ENCODE assay signal across 28 cellular contexts in the genomic region with DNA sequence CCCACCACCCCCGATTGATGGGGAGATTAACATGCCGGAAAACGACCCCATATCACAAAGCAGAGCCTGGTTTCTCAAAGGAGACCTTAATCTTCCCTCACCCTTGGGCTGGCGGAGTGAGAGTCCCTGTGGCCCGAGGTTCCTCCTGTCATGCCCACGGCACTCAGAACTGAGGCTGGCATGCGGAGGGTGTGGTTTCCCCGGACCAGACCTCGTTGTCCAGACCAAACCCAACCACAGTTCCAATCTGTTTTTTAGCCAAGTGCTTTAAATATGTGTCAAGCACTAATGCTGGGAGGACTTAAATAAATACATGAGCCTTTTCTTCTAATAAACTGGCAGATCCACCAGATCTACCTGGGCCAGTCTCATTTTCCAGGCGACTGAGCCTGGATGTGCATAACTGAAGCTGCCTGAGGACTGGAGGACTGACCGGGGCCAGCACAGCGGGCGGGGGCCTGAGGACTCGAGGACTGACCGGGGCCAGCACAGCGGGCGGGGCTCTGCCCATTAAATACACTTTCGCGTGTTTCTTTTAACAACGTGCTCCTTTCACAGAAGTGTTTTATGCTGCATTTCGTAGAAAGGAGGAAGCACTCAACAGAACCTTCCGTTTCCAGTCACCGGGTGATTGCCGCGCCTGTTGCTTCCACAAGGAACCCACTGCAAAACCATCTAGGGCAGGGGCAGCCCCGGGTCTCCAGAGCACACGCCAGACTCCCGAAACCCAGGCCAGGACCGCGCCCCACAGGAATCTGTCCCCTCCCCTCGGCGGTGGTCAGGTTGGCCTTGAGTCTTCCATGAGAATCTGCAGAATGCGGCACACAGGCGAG.
DNase-seq lines count a peak whose midpoint lies in the region; TF ChIP-seq lines count a peak whose summit lies in the region.
"Had no signal": no experiment of that assay in that cellular context is flagged by ENCODE, and none has a peak within 500 bp of the region (broad histone marks: within the 10 kb centered on the region; RNA-seq: fewer than 3 reads in every experiment).

No MANE protein-coding gene starts in this region.

- H3K4me1 ChIP-seq in thyroid gland = no peaks in the 10 kb centered on the region
- H3K4me1 ChIP-seq: A549, body of pancreas, gastrocnemius medialis, right lobe of liver had no signal

- H3K36me3 Mint-ChIP-seq in activated CD4-positive, alpha-beta memory T cell treated with anti-CD3 and anti-CD28 coated beads for 36 hours = no peaks in the 10 kb centered on the region
- H3K36me3 Mint-ChIP-seq in activated CD4-positive, alpha-beta memory T cell treated with anti-CD3 and anti-CD28 coated beads, Interleukin-2, amount 10 ng/mL, durations not matched to agents 7 days and 5 days (ENCODE audit: low read depth) = no peaks in the 10 kb centered on the region
- H3K36me3 Mint-ChIP-seq in activated naive CD4-positive, alpha-beta T cell treated with anti-CD3 and anti-CD28 coated beads, Interleukin-2, amount 10 ng/mL, durations not matched to agents 7 days and 5 days = no peaks in the 10 kb centered on the region
- H3K36me3 Mint-ChIP-seq: immature natural killer cell had no signal

- no peaks in the 10 kb centered on the region for H3K9me3 Mint-ChIP-seq in activated CD4-positive, alpha-beta memory T cell treated with anti-CD3 and anti-CD28 coated beads for 36 hours
- peaks cover 20% of the 10 kb centered on the region for H3K9me3 Mint-ChIP-seq in activated CD4-positive, alpha-beta memory T cell treated with anti-CD3 and anti-CD28 coated beads, Interleukin-2, amount 10 ng/mL, durations not matched to agents 7 days and 5 days
- peaks cover 12% of the 10 kb centered on the region for H3K9me3 Mint-ChIP-seq in activated naive CD4-positive, alpha-beta T cell treated with anti-CD3 and anti-CD28 coated beads, Interleukin-2, amount 10 ng/mL, durations not matched to agents 7 days and 5 days
- H3K9me3 Mint-ChIP-seq: effector memory CD8-positive, alpha-beta T cell; nephron; stimulated activated naive CD8-positive, alpha-beta T cell treated with anti-CD3 and anti-CD28 coated beads, Interleukin-15, amount 100 ng/mL, for 72 hours had no signal

- no peak overlapping the region for H3K27ac Mint-ChIP-seq in activated CD4-positive, alpha-beta memory T cell treated with anti-CD3 and anti-CD28 coated beads for 36 hours
- H3K27ac Mint-ChIP-seq in activated CD4-positive, alpha-beta memory T cell treated with anti-CD3 and anti-CD28 coated beads, Interleukin-2, amount 10 ng/mL, durations not matched to agents 7 days and 5 days = no peak overlapping the region
- no peak overlapping the region for H3K27ac Mint-ChIP-seq in activated naive CD4-positive, alpha-beta T cell treated with anti-CD3 and anti-CD28 coated beads, Interleukin-2, amount 10 ng/mL, durations not matched to agents 7 days and 5 days
- H3K27ac Mint-ChIP-seq: activated CD4-positive, alpha-beta T cell treated with anti-CD3 and anti-CD28 coated beads, Interleukin-2, amount 10 ng/mL, durations not matched to agents 24 days and 14 days; B cell; effector memory CD8-positive, alpha-beta T cell; immature natural killer cell; nephron had no signal

- DNase-seq in activated CD4-positive, alpha-beta memory T cell treated with anti-CD3 and anti-CD28 coated beads for 36 hours = peak; percentile 1
- no peak for DNase-seq in activated CD4-positive, alpha-beta memory T cell treated with anti-CD3 and anti-CD28 coated beads, Interleukin-2, amount 10 ng/mL, durations not matched to agents 7 days and 5 days
- DNase-seq in mesenteric fat pad (ENCODE audit: low spot score) = peak; percentile 74
- peak; percentile 9 to 37 for DNase-seq in thyroid gland
- DNase-seq in iPS-NIHi7 (ENCODE audit: extremely low spot score) = no peak
- no peak for DNase-seq in OCI-M2 (lab: John Stamatoyannopoulos, UW; ENCODE audit: unreplicated experiment)
- no peak for DNase-seq in activated naive CD4-positive, alpha-beta T cell treated with anti-CD3 and anti-CD28 coated beads, Interleukin-2, amount 10 ng/mL, durations not matched to agents 7 days and 5 days
- DNase-seq: activated CD4-positive, alpha-beta T cell treated with anti-CD3 and anti-CD28 coated beads, Interleukin-2, amount 10 ng/mL, durations not matched to agents 24 days and 14 days; activated gamma-delta T cell treated with Interleukin-2 at 50 U/mL for 16 hours; DMS153; effector memory CD8-positive, alpha-beta T cell; gastrocnemius medialis; GF-D8; immature natural killer cell; NCI-H1105 treated with DMSO at 0.1 percent for 48 hours; NCI-H2029 treated with DMSO at 0.1 percent for 48 hours; NCI-H226; NCI-H774; stimulated activated CD4-positive, alpha-beta T cell treated with anti-CD3 and anti-CD28 coated beads, Interleukin-15, amount 100 ng/mL, for 24 hours; stimulated activated naive CD8-positive, alpha-beta T cell treated with anti-CD3 and anti-CD28 coated beads, Interleukin-15, amount 100 ng/mL, for 72 hours had no signal

- no peaks in the 10 kb centered on the region for H3K27me3 Mint-ChIP-seq in activated CD4-positive, alpha-beta memory T cell treated with anti-CD3 and anti-CD28 coated beads for 36 hours
- H3K27me3 Mint-ChIP-seq in activated CD4-positive, alpha-beta memory T cell treated with anti-CD3 and anti-CD28 coated beads, Interleukin-2, amount 10 ng/mL, durations not matched to agents 7 days and 5 days = no peaks in the 10 kb centered on the region
- no peaks in the 10 kb centered on the region for H3K27me3 Mint-ChIP-seq in activated naive CD4-positive, alpha-beta T cell treated with anti-CD3 and anti-CD28 coated beads, Interleukin-2, amount 10 ng/mL, durations not matched to agents 7 days and 5 days
- H3K27me3 Mint-ChIP-seq: activated CD4-positive, alpha-beta T cell treated with anti-CD3 and anti-CD28 coated beads, Interleukin-2, amount 10 ng/mL, durations not matched to agents 24 days and 14 days; B cell had no signal

- POLR2A ChIA-PET in activated CD4-positive, alpha-beta memory T cell treated with anti-CD3 and anti-CD28 coated beads for 36 hours (lab: Charles Lee) = no interaction called here
- POLR2A ChIA-PET in activated CD4-positive, alpha-beta memory T cell treated with anti-CD3 and anti-CD28 coated beads, Interleukin-2, amount 10 ng/mL, durations not matched to agents 7 days and 5 days (lab: Charles Lee) = no interaction called here

- CTCF ChIA-PET in activated CD4-positive, alpha-beta memory T cell treated with anti-CD3 and anti-CD28 coated beads for 36 hours (lab: Charles Lee) = no interaction called here
- CTCF ChIA-PET in activated CD4-positive, alpha-beta memory T cell treated with anti-CD3 and anti-CD28 coated beads, Interleukin-2, amount 10 ng/mL, durations not matched to agents 7 days and 5 days (lab: Charles Lee) = no interaction called here
- CTCF ChIA-PET in activated naive CD4-positive, alpha-beta T cell treated with anti-CD3 and anti-CD28 coated beads, Interleukin-2, amount 10 ng/mL, durations not matched to agents 7 days and 5 days (lab: Charles Lee) = no interaction called here

- H3K9me3 ChIP-seq in thyroid gland = no peaks in the 10 kb centered on the region
- H3K9me3 ChIP-seq: A549, body of pancreas, gastrocnemius medialis, right lobe of liver had no signal

- TF ChIP-seq POLR2A in thyroid gland (IDR thresholded peaks at IDR 0.05) = no peak

- H3K4me3 Mint-ChIP-seq in activated CD4-positive, alpha-beta memory T cell treated with anti-CD3 and anti-CD28 coated beads for 36 hours = no peak overlapping the region
- no peak overlapping the region for H3K4me3 Mint-ChIP-seq in activated CD4-positive, alpha-beta memory T cell treated with anti-CD3 and anti-CD28 coated beads, Interleukin-2, amount 10 ng/mL, durations not matched to agents 7 days and 5 days
- no peak overlapping the region for H3K4me3 Mint-ChIP-seq in activated naive CD4-positive, alpha-beta T cell treated with anti-CD3 and anti-CD28 coated beads, Interleukin-2, amount 10 ng/mL, durations not matched to agents 7 days and 5 days
- H3K4me3 Mint-ChIP-seq: activated CD4-positive, alpha-beta T cell treated with anti-CD3 and anti-CD28 coated beads, Interleukin-2, amount 10 ng/mL, durations not matched to agents 24 days and 14 days; B cell; effector memory CD8-positive, alpha-beta T cell; immature natural killer cell; nephron; stimulated activated naive CD8-positive, alpha-beta T cell treated with anti-CD3 and anti-CD28 coated beads, Interleukin-15, amount 100 ng/mL, for 72 hours had no signal

- WGBS in thyroid gland, 2 donors = 37 to 43% methylated on average over 30 to 31 of the region's 34 CpGs

- TF ChIP-seq CTCF in thyroid gland (IDR thresholded peaks at IDR 0.05) = no peak

- H3K4me1 Mint-ChIP-seq in activated CD4-positive, alpha-beta memory T cell treated with anti-CD3 and anti-CD28 coated beads for 36 hours (ENCODE audit: low read depth) = no peaks in the 10 kb centered on the region
- no peaks in the 10 kb centered on the region for H3K4me1 Mint-ChIP-seq in activated CD4-positive, alpha-beta memory T cell treated with anti-CD3 and anti-CD28 coated beads, Interleukin-2, amount 10 ng/mL, durations not matched to agents 7 days and 5 days
- H3K4me1 Mint-ChIP-seq in activated naive CD4-positive, alpha-beta T cell treated with anti-CD3 and anti-CD28 coated beads, Interleukin-2, amount 10 ng/mL, durations not matched to agents 7 days and 5 days = no peaks in the 10 kb centered on the region
- H3K4me1 Mint-ChIP-seq: activated CD4-positive, alpha-beta T cell treated with anti-CD3 and anti-CD28 coated beads, Interleukin-2, amount 10 ng/mL, durations not matched to agents 24 days and 14 days; B cell; immature natural killer cell; nephron; stimulated activated naive CD8-positive, alpha-beta T cell treated with anti-CD3 and anti-CD28 coated beads, Interleukin-15, amount 100 ng/mL, for 72 hours had no signal

- H3K4me3 ChIP-seq in thyroid gland (replicated peaks in 1 of 3) = no peak overlapping the region
- H3K4me3 ChIP-seq: A549, body of pancreas, hepatocyte, right lobe of liver had no signal

- H3K27ac ChIP-seq in angular gyrus (ENCODE audit: low read depth, low read length) (peak overlapping the region; percentile 71), thyroid gland (no peak overlapping the region)
- H3K27ac ChIP-seq: A549, body of pancreas, gastrocnemius medialis, hepatocyte, right lobe of liver, RWPE1 had no signal

- no peaks in the 10 kb centered on the region for H3K36me3 ChIP-seq in thyroid gland
- H3K36me3 ChIP-seq: gastrocnemius medialis, right lobe of liver had no signal

- H3K27me3 ChIP-seq in thyroid gland = no peaks in the 10 kb centered on the region
- H3K27me3 ChIP-seq: body of pancreas, gastrocnemius medialis, hepatocyte, right lobe of liver had no signal

- intact Hi-C loops in activated CD4-positive, alpha-beta memory T cell treated with anti-CD3 and anti-CD28 coated beads for 36 hours (cut with micrococcal nuclease) = no loop called here
- intact Hi-C loops in thyroid gland (cut with DNase I) = no loop called here

Comparison
In these comparisons a context has a peak if more than half of its experiments do, and no peak if none do; other contexts are left out.
1. DNase-seq: peak in activated CD4-positive, alpha-beta memory T cell treated with anti-CD3 and anti-CD28 coated beads for 36 hours (single experiment), mesenteric fat pad (single experiment) and thyroid gland (2 of 2); none in activated CD4-positive, alpha-beta memory T cell treated with anti-CD3 and anti-CD28 coated beads, Interleukin-2, amount 10 ng/mL, durations not matched to agents 7 days and 5 days (single experiment), iPS-NIHi7 (single experiment), OCI-M2 (single experiment) and activated naive CD4-positive, alpha-beta T cell treated with anti-CD3 and anti-CD28 coated beads, Interleukin-2, amount 10 ng/mL, durations not matched to agents 7 days and 5 days (single experiment).